Comparison of ENCODE assay signal across 8 cellular contexts in the genomic region with DNA sequence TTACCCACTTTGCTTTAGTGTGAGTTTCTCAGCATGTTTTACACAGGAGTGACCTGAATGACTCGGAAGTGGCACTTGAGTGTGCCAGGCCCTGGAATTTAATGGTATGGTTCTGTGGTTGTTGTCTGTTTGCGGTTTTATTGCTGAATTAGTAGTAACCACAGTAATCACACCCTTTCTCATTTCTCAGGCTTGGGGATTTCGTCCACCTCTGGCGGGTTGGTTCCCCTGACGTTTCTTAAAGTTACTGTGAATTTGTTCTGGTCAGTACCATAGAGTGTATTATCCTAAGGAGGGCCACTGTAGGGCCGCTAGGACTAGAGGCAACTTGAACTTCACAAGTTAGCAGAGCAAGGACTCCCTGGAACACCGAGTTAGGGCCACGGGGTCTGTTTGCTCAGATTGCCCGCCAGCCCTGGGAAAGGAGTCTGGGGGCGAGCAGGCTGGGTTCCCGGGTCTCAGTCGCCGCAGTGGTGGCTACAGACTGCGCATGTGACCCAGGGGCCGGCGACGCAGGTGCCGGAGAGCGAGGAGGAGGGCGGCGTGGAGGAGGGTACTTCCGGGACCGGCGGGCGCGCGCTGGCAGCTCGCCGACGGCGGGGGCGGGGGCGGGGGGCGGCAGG. TPM values are rescaled to one million over a fixed set of nuclear protein-coding genes. Genes with fewer than 3 reads are reported as not detected.
DNase-seq lines count a peak whose midpoint lies in the region; ATAC-seq, FAIRE-seq and TF ChIP-seq lines count a peak whose summit lies in the region.

No MANE protein-coding gene starts in this region.

- 4 to 21% (median 13%) methylated on average over 6 to 34 of the region's 34 CpGs for WGBS in adrenal gland, 4 donors

- H3K79me2 ChIP-seq in keratinocyte (ENCODE audit: control insufficient read depth, insufficient read depth, low read length): no peaks in the 10 kb centered on the region

- no peak for TF ChIP-seq CTCF in adrenal gland (IDR thresholded peaks at IDR 0.05)
- no peak for TF ChIP-seq CTCF in keratinocyte (optimal IDR thresholded peaks at IDR 0.05 in 1 of 3, IDR thresholded peaks at IDR 0.05 in 1 of 3, conservative IDR thresholded peaks at IDR 0.05 in 1 of 3; ENCODE audit: extremely low read depth in 1 of 3, insufficient read depth in 2 of 3, low read length in 3 of 3)

- H3K27me3 ChIP-seq in adrenal gland (no peaks in the 10 kb centered on the region), keratinocyte (ENCODE audit: control insufficient read depth, extremely low read depth, insufficient read depth, low read length) (peaks cover 39% of the 10 kb centered on the region)

- H3K27ac Mint-ChIP-seq in T-helper 1 cell treated with Interleukin-12 subunit alpha and Interleukin-12 subunit beta and Interleukin-4 antibody, amounts not matched to agents 30 μg/mL and 1 μg/mL, for 36 hours: peak overlapping the region; percentile 91

- no peaks in the 10 kb centered on the region for H3K9me3 Mint-ChIP-seq in T-helper 1 cell treated with Interleukin-12 subunit alpha and Interleukin-12 subunit beta and Interleukin-4 antibody, amounts not matched to agents 30 μg/mL and 1 μg/mL, for 36 hours

- H3K4me1 ChIP-seq in adrenal gland (replicated peaks in 1 of 2): peaks cover 0 to 4% of the 10 kb centered on the region in 2 donors
- peaks cover 5% of the 10 kb centered on the region for H3K4me1 ChIP-seq in keratinocyte (ENCODE audit: control insufficient read depth, extremely low read depth, insufficient read depth, low read length)

- peak overlapping the region; percentile 58 for H3K4me3 ChIP-seq in Jurkat, Clone E6-1 (ENCODE audit: low read length)
- H3K4me3 ChIP-seq in adrenal gland (peak overlapping the region in 2 of 4 donors; percentile 40 to 78), keratinocyte (ENCODE audit: control insufficient read depth in 2 of 3, extremely low read depth in 1 of 3, insufficient read depth in 2 of 3, low read depth in 1 of 3, low read length in 3 of 3) (peak overlapping the region in 2 of 3 experiments; percentile 41 to 48)

- H3K4me2 ChIP-seq in keratinocyte (ENCODE audit: control insufficient read depth, extremely low read depth, insufficient read depth, low read depth, low read length): peak overlapping the region; percentile 51

- H4K20me1 ChIP-seq in keratinocyte (ENCODE audit: control insufficient read depth, extremely low read depth, insufficient read depth, low read length): no peaks in the 10 kb centered on the region

- no peak for FAIRE-seq in keratinocyte (lab: Jason Lieb, UNC)
- FAIRE-seq in H54 (lab: Jason Lieb, UNC): no peak

- peak overlapping the region; percentile 60 for H2AFZ ChIP-seq in keratinocyte (ENCODE audit: control insufficient read depth, low read length)

- no peaks in the 10 kb centered on the region for H3K36me3 Mint-ChIP-seq in T-helper 1 cell treated with Interleukin-12 subunit alpha and Interleukin-12 subunit beta and Interleukin-4 antibody, amounts not matched to agents 30 μg/mL and 1 μg/mL, for 36 hours (ENCODE audit: low read depth)

- intact Hi-C loops in adrenal gland (cut with DNase I): no loop called here

- H3K9ac ChIP-seq in keratinocyte (ENCODE audit: control insufficient read depth, extremely low read depth, insufficient read depth, low read length): no peak overlapping the region

- H3K4me1 Mint-ChIP-seq in T-helper 1 cell treated with Interleukin-12 subunit alpha and Interleukin-12 subunit beta and Interleukin-4 antibody, amounts not matched to agents 30 μg/mL and 1 μg/mL, for 36 hours (ENCODE audit: low read depth): peaks cover 30% of the 10 kb centered on the region

- peak; percentile 84 for ATAC-seq in GM21723 (IDR thresholded peaks at IDR 0.05; ENCODE audit: unreplicated experiment)
- ATAC-seq in stimulated activated naive CD8-positive, alpha-beta T cell treated with anti-CD3 and anti-CD28 coated beads, Interleukin-15, Interleukin-2, amounts not matched to agents 100 U/mL and 50 U/mL, for 24 hours: peak; percentile 70

- DNase-seq in T-helper 1 cell: no peak
- DNase-seq in Jurkat, Clone E6-1 (ENCODE audit: low read depth, low spot score): peak; percentile 18
- DNase-seq in adrenal gland: no peak
- no peak for DNase-seq in keratinocyte (ENCODE audit: low read depth, low spot score)
- no peak for DNase-seq in stimulated activated naive CD8-positive, alpha-beta T cell treated with anti-CD3 and anti-CD28 coated beads, Interleukin-15, Interleukin-2, amounts not matched to agents 100 U/mL and 50 U/mL, for 24 hours
- no peak for DNase-seq in H54 (ENCODE audit: insufficient read length, low spot score)

- H3K36me3 ChIP-seq in adrenal gland (replicated peaks in 1 of 2) (no peaks in the 10 kb centered on the region), keratinocyte (ENCODE audit: control insufficient read depth in 2 of 2, extremely low read depth in 1 of 2, insufficient read depth in 2 of 2, low read length in 2 of 2) (no peaks in the 10 kb centered on the region)

- H3K27ac ChIP-seq in adrenal gland (peak overlapping the region in 4 of 5 donors; percentile 35 to 88 (median 57)), keratinocyte (ENCODE audit: control insufficient read depth, insufficient read depth, low read length) (no peak overlapping the region)

- no peaks in the 10 kb centered on the region for H3K9me1 ChIP-seq in keratinocyte (ENCODE audit: control insufficient read depth, extremely low read depth, insufficient read depth, low read length)

- H3K4me3 Mint-ChIP-seq in T-helper 1 cell treated with Interleukin-12 subunit alpha and Interleukin-12 subunit beta and Interleukin-4 antibody, amounts not matched to agents 30 μg/mL and 1 μg/mL, for 36 hours: peak overlapping the region; percentile 85

- TF ChIP-seq POLR2A in adrenal gland (IDR thresholded peaks at IDR 0.05) (no peak), H54 (IDR thresholded peaks at IDR 0.05; ENCODE audit: low read depth, low read length) (no peak)

- no peaks in the 10 kb centered on the region for H3K9me3 ChIP-seq in adrenal gland (replicated peaks in 1 of 3)
- H3K9me3 ChIP-seq in keratinocyte (ENCODE audit: control insufficient read depth, low read depth, low read length): no peaks in the 10 kb centered on the region

- peaks cover 13% of the 10 kb centered on the region for H3K27me3 Mint-ChIP-seq in T-helper 1 cell treated with Interleukin-12 subunit alpha and Interleukin-12 subunit beta and Interleukin-4 antibody, amounts not matched to agents 30 μg/mL and 1 μg/mL, for 36 hours (ENCODE audit: low read depth)

- dilution Hi-C loops in keratinocyte (cut with MboI; ENCODE audit: extremely low pct_ligation_motif_present, low sequenced_read_pairs): no loop called here

RNA-seq across cellular contexts. Expression of gene KLHL32, which starts 0.5 kb away (rescaled TPM):
- 0.95 TPM for polyA plus RNA-seq in Jurkat, Clone E6-1 (2012; ENCODE audit: insufficient read depth, insufficient read length)
- total RNA-seq in adrenal gland: 1 to 10 TPM in 1 of 8 donors, under 1 TPM in 6, not detected in 1; 0.21 to 1.2 (median 0.36) TPM
- polyA plus RNA-seq in adrenal gland (under 1 TPM; 0.37 to 0.80 (median 0.37) TPM), keratinocyte (0.12 TPM in 1 of 3 replicates, not detected in the others)
- not detected for polyA plus RNA-seq in keratinocyte (2011; ENCODE audit: low read depth)
- polyA plus RNA-seq in keratinocyte (2011; cell fraction: cytosol; rRNA removed): 0.04 TPM in 1 of 2 replicates, not detected in the other
- polyA plus RNA-seq in keratinocyte (2011; cell fraction: nucleus; rRNA removed): 0.05 TPM in 1 of 2 replicates, not detected in the other
- not detected in 2 replicates for polyA plus RNA-seq in keratinocyte (2012; ENCODE audit: low replicate concordance)
- polyA minus RNA-seq in keratinocyte: 0.30 TPM in 1 of 3 replicates, not detected in the others
- not detected for polyA minus RNA-seq in keratinocyte (2011; cell fraction: cytosol; rRNA and poly(A)+ RNA removed)
- polyA minus RNA-seq in keratinocyte (2011; cell fraction: nucleus; rRNA and poly(A)+ RNA removed): not detected in 2 replicates

RNA-seq across cellular contexts. Expression of gene NDUFAF4, which starts 26.3 kb away (rescaled TPM):
- polyA plus RNA-seq in Jurkat, Clone E6-1 (2012; ENCODE audit: insufficient read depth, insufficient read length): 99.4 TPM
- total RNA-seq in adrenal gland: 10 to 100 TPM; 11.4 to 73.5 (median 28.3) TPM
- polyA plus RNA-seq in adrenal gland (10 to 100 TPM; 27.8 to 51.3 (median 27.9) TPM), keratinocyte (35.5 to 68.3 TPM (median 37.3 TPM) in 3 replicates)
- 9.6 TPM for polyA plus RNA-seq in keratinocyte (2011; ENCODE audit: low read depth)
- 33.8 and 71.2 TPM in 2 replicates for polyA plus RNA-seq in keratinocyte (2011; cell fraction: cytosol; rRNA removed)
- polyA plus RNA-seq in keratinocyte (2011; cell fraction: nucleus; rRNA removed): 18.9 and 29.2 TPM in 2 replicates
- 29.8 and 38.7 TPM in 2 replicates for polyA plus RNA-seq in keratinocyte (2012; ENCODE audit: low replicate concordance)
- polyA minus RNA-seq in keratinocyte: 6.9 to 16.5 TPM (median 14.6 TPM) in 3 replicates
- 10.9 TPM for polyA minus RNA-seq in keratinocyte (2011; cell fraction: cytosol; rRNA and poly(A)+ RNA removed)
- 1.4 and 3.9 TPM in 2 replicates for polyA minus RNA-seq in keratinocyte (2011; cell fraction: nucleus; rRNA and poly(A)+ RNA removed)
